Comparison of ENCODE assay signal across 28 cellular contexts in genomic region chr21:27314096-27314495, GRCh38.
"Had no signal": no experiment of that assay in that cellular context is flagged by ENCODE, and none has a peak within 500 bp of the region (broad histone marks: within the 10 kb centered on the region; RNA-seq: fewer than 3 reads in every experiment).

No MANE protein-coding gene starts in this region.

- H3K27ac Mint-ChIP-seq: activated naive CD8-positive, alpha-beta T cell; activated T-helper 2 cell treated with anti-CD3 and anti-CD28 coated beads, Interferon-gamma antibody, Interleukin-2, Interleukin-4, amounts not matched to agents 10 μg/mL and 5 μg/mL and 100 μg/mL, durations not matched to agents 14 hours and 24 hours and 36 hours; endodermal cell; mesothelial cell of epicardium; natural killer cell treated with Interleukin-12 subunit alpha and Interleukin-12 subunit beta and Interleukin-15 and Interleukin-18, amount 100 ng/mL, for 72 hours; stimulated activated memory B cell treated with anti-CD40 and anti-IgM and Interleukin-4, amounts not matched to agents 10 μg/mL and 1 μg/mL and 100 μg/mL, for 72 hours; T-helper 1 cell treated with Interleukin-12 subunit alpha and Interleukin-12 subunit beta and Interleukin-4 antibody, amounts not matched to agents 30 μg/mL and 1 μg/mL, for 36 hours had no signal

- H3K4me3 Mint-ChIP-seq: activated naive CD8-positive, alpha-beta T cell; activated T-cell treated with anti-CD3 and anti-CD28 coated beads, Interleukin-2, amount 50 U/mL, for 4 hours; central memory CD8-positive, alpha-beta T cell; endodermal cell; mesothelial cell of epicardium; natural killer cell treated with Interleukin-12 subunit alpha and Interleukin-12 subunit beta and Interleukin-15 and Interleukin-18, amount 100 ng/mL, for 72 hours; stimulated activated memory B cell treated with anti-CD40 and anti-IgM and Interleukin-4, amounts not matched to agents 10 μg/mL and 1 μg/mL and 100 μg/mL, for 72 hours; T-helper 1 cell treated with Interleukin-12 subunit alpha and Interleukin-12 subunit beta and Interleukin-4 antibody, amounts not matched to agents 30 μg/mL and 1 μg/mL, for 36 hours had no signal

- H3K36me3 Mint-ChIP-seq: activated naive CD8-positive, alpha-beta T cell; mesothelial cell of epicardium; natural killer cell treated with Interleukin-12 subunit alpha and Interleukin-12 subunit beta and Interleukin-15 and Interleukin-18, amount 100 ng/mL, for 72 hours; stimulated activated memory B cell treated with anti-CD40 and anti-IgM and Interleukin-4, amounts not matched to agents 10 μg/mL and 1 μg/mL and 100 μg/mL, for 72 hours had no signal

- H3K4me1 Mint-ChIP-seq: central memory CD8-positive, alpha-beta T cell; endodermal cell; stimulated activated memory B cell treated with anti-CD40 and anti-IgM and Interleukin-4, amounts not matched to agents 10 μg/mL and 1 μg/mL and 100 μg/mL, for 72 hours had no signal

- H3K4me3 ChIP-seq: breast epithelium, coronary artery, esophagus squamous epithelium, left ventricle myocardium inferior, pancreas, psoas muscle, right atrium auricular region, stomach, suprapubic skin, tibial nerve had no signal

- DNase-seq: activated CD4-positive, alpha-beta T cell treated with anti-CD3 and anti-CD28 coated beads for 4 hours; activated CD4-positive, alpha-beta T cell treated with anti-CD3 and anti-CD28 coated beads, Interleukin-2, amount 50 U/mL, for 48 hours; activated CD4-positive, CD25-positive, alpha-beta regulatory T cell; activated CD8-positive, alpha-beta memory T cell treated with anti-CD3 and anti-CD28 coated beads, Interleukin-2, amount 50 U/mL, for 48 hours; activated naive CD4-positive, alpha-beta T cell; activated T-cell treated with anti-CD3 and anti-CD28 coated beads, Interleukin-2, amount 50 U/mL, for 4 hours; endodermal cell; esophagus squamous epithelium; foreskin keratinocyte; kidney glomerular epithelial cell; left ventricle myocardium inferior; pancreas; psoas muscle; stimulated activated CD4-positive, alpha-beta T cell treated with anti-CD3 and anti-CD28 coated beads, Interleukin-1b, Interleukin-23, amount 100 ng/mL, for 48 hours; stomach; T1000 had no signal

- H3K9me3 Mint-ChIP-seq: stimulated activated memory B cell treated with anti-CD40 and anti-IgM and Interleukin-4, amounts not matched to agents 10 μg/mL and 1 μg/mL and 100 μg/mL, for 72 hours had no signal

- H3K27me3 Mint-ChIP-seq: activated naive CD8-positive, alpha-beta T cell; central memory CD8-positive, alpha-beta T cell; natural killer cell treated with Interleukin-12 subunit alpha and Interleukin-12 subunit beta and Interleukin-15 and Interleukin-18, amount 100 ng/mL, for 72 hours; stimulated activated memory B cell treated with anti-CD40 and anti-IgM and Interleukin-4, amounts not matched to agents 10 μg/mL and 1 μg/mL and 100 μg/mL, for 72 hours had no signal
